Comparison of ENCODE assay signal across 8 cellular contexts in the genomic region with DNA sequence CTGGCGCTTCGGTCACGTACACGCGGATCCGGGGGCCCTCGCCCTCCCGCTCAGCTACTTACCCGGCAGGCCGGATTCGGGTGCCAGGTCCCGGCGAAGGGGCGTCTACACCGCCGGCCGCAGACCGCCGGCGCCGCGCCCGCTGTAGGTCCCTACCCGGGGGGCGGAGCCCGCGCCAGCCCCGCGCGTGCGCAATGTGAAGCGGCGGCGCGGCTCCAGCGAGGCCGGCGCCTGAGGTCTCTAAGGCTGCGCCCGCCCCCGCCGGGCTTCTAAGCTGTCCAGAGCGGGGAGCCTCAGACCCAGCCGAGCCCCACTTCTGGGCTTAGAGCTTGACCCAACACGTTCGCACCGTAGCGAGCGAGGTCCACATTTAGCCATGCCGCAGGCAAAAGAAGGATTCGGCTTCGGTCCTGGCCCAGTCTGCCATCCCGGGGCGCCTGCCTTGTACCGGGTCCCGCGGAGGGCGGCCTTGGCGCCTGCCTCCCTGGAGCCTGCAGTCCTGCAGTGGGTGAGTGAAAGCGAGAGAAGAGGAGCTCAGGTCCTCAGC. TPM values are rescaled to one million over a fixed set of nuclear protein-coding genes. Genes with fewer than 3 reads are reported as not detected.
DNase-seq lines count a peak whose midpoint lies in the region; ATAC-seq and TF ChIP-seq lines count a peak whose summit lies in the region.

A gene with protein sequence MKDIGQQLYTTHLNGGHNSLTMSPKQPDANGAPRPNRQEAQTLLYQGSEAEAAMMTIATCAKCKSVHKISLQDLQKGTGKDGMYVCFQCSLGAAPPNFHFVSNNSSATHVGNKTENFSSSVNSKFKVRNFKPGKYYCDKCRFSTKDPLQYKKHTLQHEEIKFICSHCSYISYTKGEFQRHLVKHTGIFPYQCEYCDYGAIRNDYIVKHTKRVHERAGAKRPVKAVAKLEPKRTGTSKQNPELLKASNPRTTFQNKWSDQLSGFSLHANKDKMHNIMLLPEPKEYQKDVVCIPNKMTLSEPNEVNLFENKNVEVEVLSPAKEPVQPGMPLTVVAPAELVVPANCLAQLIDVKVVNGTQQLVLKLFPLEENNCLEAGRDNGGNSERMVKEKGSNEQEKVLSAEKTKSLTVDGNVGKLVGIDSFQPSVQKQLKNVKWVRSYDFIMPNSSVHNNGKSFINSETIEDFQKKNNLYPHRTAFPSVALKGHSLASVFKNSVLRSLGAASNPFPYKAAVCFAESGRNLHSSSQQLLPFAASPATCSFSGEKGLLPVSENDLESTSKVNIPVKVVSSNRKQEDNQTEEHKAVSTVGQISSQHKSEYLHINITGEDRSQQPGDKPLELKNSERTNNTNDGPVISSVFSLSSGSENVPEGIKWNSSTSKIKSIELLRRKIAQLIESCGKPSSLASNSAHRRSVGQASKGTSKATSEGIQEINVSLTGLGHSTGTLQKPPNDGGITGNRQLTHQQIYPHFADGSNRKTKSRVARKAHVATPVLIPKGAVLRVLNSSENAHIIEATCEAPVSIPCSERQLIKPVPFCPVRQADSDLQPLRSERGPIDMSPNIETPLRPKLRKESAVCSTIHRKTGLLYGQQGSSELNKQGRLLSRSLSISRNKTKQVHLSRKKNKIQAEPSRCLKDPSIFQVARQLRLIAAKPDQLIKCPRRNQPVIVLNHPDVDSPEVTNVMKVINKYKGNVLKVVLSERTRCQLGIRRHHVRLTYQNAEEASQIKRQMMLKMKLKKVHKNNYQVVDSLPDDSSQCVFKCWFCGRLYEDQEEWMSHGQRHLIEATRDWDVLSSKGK (minus strand): TSS at position 172 of the 547 bp plus-strand sequence. CDS start 11,098 bp downstream, outside the sequence.

- H3K4me3 ChIP-seq in ACC112 (ENCODE audit: low read depth, low read length) (peak within 1 kb of the TSS; percentile 93), fibroblast of lung (replicated peaks in 1 of 4; ENCODE audit: control extremely low read depth in 1 of 4, insufficient read depth in 1 of 4, low read depth in 3 of 4, low read length in 4 of 4) (peak within 1 kb of the TSS; percentile 33 to 66 (median 48))

- H3K27me3 ChIP-seq in ACC112 (ENCODE audit: insufficient read depth, low read length) (peaks cover 16% of the 10 kb centered on the region), fibroblast of lung (ENCODE audit: control insufficient read depth, insufficient read depth, low read length) (peaks cover 5% of the 10 kb centered on the region)

- H2AFZ ChIP-seq in ACC112 (ENCODE audit: low read length, unreplicated experiment) = peak within 1 kb of the TSS; percentile 99
- peak within 1 kb of the TSS; percentile 77 for H2AFZ ChIP-seq in fibroblast of lung (ENCODE audit: low read length)

- H3K4me3 Mint-ChIP-seq in natural killer cell treated with Interleukin-12 subunit alpha and Interleukin-12 subunit beta and Interleukin-15 and Interleukin-18, amount 100 ng/mL, for 72 hours = peak within 1 kb of the TSS; percentile 92

- H3K9me3 Mint-ChIP-seq in natural killer cell treated with Interleukin-12 subunit alpha and Interleukin-12 subunit beta and Interleukin-15 and Interleukin-18, amount 100 ng/mL, for 72 hours = peaks cover 2% of the 10 kb centered on the region

- peaks cover 31 to 33% of the 10 kb centered on the region in 2 donors for H3K4me1 Mint-ChIP-seq in natural killer cell treated with Interleukin-12 subunit alpha and Interleukin-12 subunit beta and Interleukin-15 and Interleukin-18, amount 100 ng/mL, for 72 hours (ENCODE audit: low read depth in 2 of 2)

- H3K79me2 ChIP-seq in ACC112 (ENCODE audit: control insufficient read depth, insufficient read depth, low read length, unreplicated experiment) (peaks cover 38% of the 10 kb centered on the region), fibroblast of lung (ENCODE audit: control insufficient read depth, insufficient read depth, low read length) (peaks cover 13% of the 10 kb centered on the region)

- H4K20me1 ChIP-seq in fibroblast of lung (ENCODE audit: control insufficient read depth, extremely low read depth, insufficient read depth, low read length) = no peaks in the 10 kb centered on the region

- H3K9me3 ChIP-seq in fibroblast of lung (ENCODE audit: control insufficient read depth, insufficient read depth, low read depth, low read length) = no peaks in the 10 kb centered on the region

- peak within 1 kb of the TSS; percentile 83 for H3K4me2 ChIP-seq in fibroblast of lung (ENCODE audit: extremely low read depth, insufficient read depth, low read length)

- H3K36me3 ChIP-seq in ACC112 (ENCODE audit: insufficient read depth, low read length) (peaks cover 20% of the 10 kb centered on the region), fibroblast of lung (ENCODE audit: control insufficient read depth, insufficient read depth, low read length) (peaks cover 9% of the 10 kb centered on the region)

- peak within 1 kb of the TSS; percentile 86 to 92 for H3K27ac Mint-ChIP-seq in natural killer cell treated with Interleukin-12 subunit alpha and Interleukin-12 subunit beta and Interleukin-15 and Interleukin-18, amount 100 ng/mL, for 72 hours

- peak; percentile 69 for ATAC-seq in GM18858 (IDR thresholded peaks at IDR 0.05; ENCODE audit: unreplicated experiment)
- ATAC-seq in HG03045 (IDR thresholded peaks at IDR 0.05; ENCODE audit: unreplicated experiment) = peak; percentile 80
- ATAC-seq in natural killer cell treated with Interleukin-12 subunit alpha and Interleukin-12 subunit beta and Interleukin-15 and Interleukin-18, amount 100 ng/mL, for 72 hours = peak; percentile 82 to 88

- H3K4me1 ChIP-seq in ACC112 (ENCODE audit: control insufficient read depth, insufficient read depth, low read length, unreplicated experiment) = peaks cover 5% of the 10 kb centered on the region
- no peaks in the 10 kb centered on the region for H3K4me1 ChIP-seq in fibroblast of lung (ENCODE audit: control insufficient read depth, extremely low read depth, insufficient read depth, low read length)

- H3K36me3 Mint-ChIP-seq in natural killer cell treated with Interleukin-12 subunit alpha and Interleukin-12 subunit beta and Interleukin-15 and Interleukin-18, amount 100 ng/mL, for 72 hours = peaks cover 17% of the 10 kb centered on the region

- DNase-seq in NOMO-1 treated with DMSO at 0.1 percent for 48 hours (lab: John Stamatoyannopoulos, UW; ENCODE audit: unreplicated experiment) (peak; percentile 14), activated T-helper 1 cell treated with Interleukin-2 at 50 U/mL for 16 hours (ENCODE audit: low read depth) (peak; percentile 68), fibroblast of lung (ENCODE audit: low read depth in 2 of 2) (peak; percentile 61 to 62)
- DNase-seq in natural killer cell treated with Interleukin-12 subunit alpha and Interleukin-12 subunit beta and Interleukin-15 and Interleukin-18, amount 100 ng/mL, for 72 hours (ENCODE audit: low spot score) = peak; percentile 90
- DNase-seq in stimulated activated naive CD4-positive, alpha-beta T cell treated with Interleukin-2 at 50 U/mL for 16 hours (lab: John Stamatoyannopoulos, UW) = peak; percentile 71

- H3K9ac ChIP-seq in fibroblast of lung (ENCODE audit: insufficient read depth, low read length) = peak within 1 kb of the TSS; percentile 63

- H3K27ac ChIP-seq in ACC112 (ENCODE audit: low read depth, low read length) (peak within 1 kb of the TSS; percentile 66), fibroblast of lung (ENCODE audit: insufficient read depth, low read length) (peak within 1 kb of the TSS; percentile 1)

- TF ChIP-seq CTCF in fibroblast of lung (conservative IDR thresholded peaks at IDR 0.05 in 1 of 2, IDR thresholded peaks at IDR 0.05 in 1 of 2; ENCODE audit: low read depth in 1 of 2, low read length in 2 of 2) = no peak

- H3K27me3 Mint-ChIP-seq in natural killer cell treated with Interleukin-12 subunit alpha and Interleukin-12 subunit beta and Interleukin-15 and Interleukin-18, amount 100 ng/mL, for 72 hours = peaks cover 4 to 12% of the 10 kb centered on the region in 2 donors

RNA-seq across cellular contexts. Expression of the gene that starts here (rescaled TPM):
- total RNA-seq in fibroblast of lung = 20.0 and 28.5 TPM in 2 replicates
- 12.4 and 13.8 TPM in 2 replicates for polyA plus RNA-seq in fibroblast of lung
- polyA plus RNA-seq in fibroblast of lung (2012) = 7.0 and 8.8 TPM in 2 replicates
- 5.6 and 5.7 TPM in 2 replicates for polyA minus RNA-seq in fibroblast of lung (ENCODE audit: low replicate concordance)
- 10 to 100 TPM; 15.3 to 28.6 TPM for total RNA-seq in natural killer cell treated with Interleukin-12 subunit alpha and Interleukin-12 subunit beta and Interleukin-15 and Interleukin-18, amount 100 ng/mL, for 72 hours

Comparison
In these comparisons a context has a peak if more than half of its experiments do, and no peak if none do; other contexts are left out.
1. Peak in every context shown above with its lines: DNase-seq, ATAC-seq, H3K4me3 ChIP-seq and H3K27ac ChIP-seq.
2. DNase-seq: peak in every context shown above with its lines; median percentile 90 in natural killer cell treated with Interleukin-12 subunit alpha and Interleukin-12 subunit beta and Interleukin-15 and Interleukin-18, amount 100 ng/mL, for 72 hours; 71 in stimulated activated naive CD4-positive, alpha-beta T cell treated with Interleukin-2 at 50 U/mL for 16 hours; 68 in activated T-helper 1 cell treated with Interleukin-2 at 50 U/mL for 16 hours; 62 in fibroblast of lung; 14 in NOMO-1 treated with DMSO at 0.1 percent for 48 hours.